Comparison of ENCODE assay signal across 2 cellular contexts in genomic region chr10:15267496-15267895, GRCh38.
TF ChIP-seq lines count a peak whose summit lies in the region.

No MANE protein-coding gene starts in this region.

TF ChIP-seq in SK-N-SH treated with all-trans-retinoic acid at 6 μM for 48 hours, 23 proteins besides CTCF, POLR2A, EP300 and RAD21 (continued from another document):
- TF ChIP-seq POU6F1 (CRISPR knock-in tag; IDR thresholded peaks at IDR 0.05; ENCODE audit: borderline replicate concordance, low read depth) (no peak), ARNTL (CRISPR knock-in tag; IDR thresholded peaks at IDR 0.05; ENCODE audit: borderline replicate concordance, low read depth) (no peak), CSDC2 (CRISPR knock-in tag; IDR thresholded peaks at IDR 0.05) (no peak), PPARA (CRISPR knock-in tag; IDR thresholded peaks at IDR 0.05; ENCODE audit: borderline replicate concordance) (no peak), TCF4 (CRISPR knock-in tag; IDR thresholded peaks at IDR 0.05; ENCODE audit: borderline replicate concordance) (no peak), GLIS3 (CRISPR knock-in tag; IDR thresholded peaks at IDR 0.05) (no peak), ZFP3 (CRISPR knock-in tag; IDR thresholded peaks at IDR 0.05) (no peak)

TF ChIP-seq in SK-N-SH, 30 proteins besides CTCF, POLR2A, EP300 and RAD21 (continued from another document):
- TF ChIP-seq, protein P1, sequence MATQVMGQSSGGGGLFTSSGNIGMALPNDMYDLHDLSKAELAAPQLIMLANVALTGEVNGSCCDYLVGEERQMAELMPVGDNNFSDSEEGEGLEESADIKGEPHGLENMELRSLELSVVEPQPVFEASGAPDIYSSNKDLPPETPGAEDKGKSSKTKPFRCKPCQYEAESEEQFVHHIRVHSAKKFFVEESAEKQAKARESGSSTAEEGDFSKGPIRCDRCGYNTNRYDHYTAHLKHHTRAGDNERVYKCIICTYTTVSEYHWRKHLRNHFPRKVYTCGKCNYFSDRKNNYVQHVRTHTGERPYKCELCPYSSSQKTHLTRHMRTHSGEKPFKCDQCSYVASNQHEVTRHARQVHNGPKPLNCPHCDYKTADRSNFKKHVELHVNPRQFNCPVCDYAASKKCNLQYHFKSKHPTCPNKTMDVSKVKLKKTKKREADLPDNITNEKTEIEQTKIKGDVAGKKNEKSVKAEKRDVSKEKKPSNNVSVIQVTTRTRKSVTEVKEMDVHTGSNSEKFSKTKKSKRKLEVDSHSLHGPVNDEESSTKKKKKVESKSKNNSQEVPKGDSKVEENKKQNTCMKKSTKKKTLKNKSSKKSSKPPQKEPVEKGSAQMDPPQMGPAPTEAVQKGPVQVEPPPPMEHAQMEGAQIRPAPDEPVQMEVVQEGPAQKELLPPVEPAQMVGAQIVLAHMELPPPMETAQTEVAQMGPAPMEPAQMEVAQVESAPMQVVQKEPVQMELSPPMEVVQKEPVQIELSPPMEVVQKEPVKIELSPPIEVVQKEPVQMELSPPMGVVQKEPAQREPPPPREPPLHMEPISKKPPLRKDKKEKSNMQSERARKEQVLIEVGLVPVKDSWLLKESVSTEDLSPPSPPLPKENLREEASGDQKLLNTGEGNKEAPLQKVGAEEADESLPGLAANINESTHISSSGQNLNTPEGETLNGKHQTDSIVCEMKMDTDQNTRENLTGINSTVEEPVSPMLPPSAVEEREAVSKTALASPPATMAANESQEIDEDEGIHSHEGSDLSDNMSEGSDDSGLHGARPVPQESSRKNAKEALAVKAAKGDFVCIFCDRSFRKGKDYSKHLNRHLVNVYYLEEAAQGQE (IDR thresholded peaks at IDR 0.05; ENCODE audit: low read depth, low read length) = no peak
- TF ChIP-seq GATA2 (CRISPR knock-in tag; IDR thresholded peaks at IDR 0.05) = no peak
- no peak for TF ChIP-seq SIN3A (IDR thresholded peaks at IDR 0.05; ENCODE audit: borderline replicate concordance, low read depth, low read length)
- TF ChIP-seq TEAD4 (IDR thresholded peaks at IDR 0.05; ENCODE audit: borderline replicate concordance, insufficient read depth) = no peak
- TF ChIP-seq EZH2phosphoT487 (IDR thresholded peaks at IDR 0.05; ENCODE audit: borderline replicate concordance, low read depth) = no peak
- no peak for TF ChIP-seq RFX5 (IDR thresholded peaks at IDR 0.05; ENCODE audit: low read length)
- no peak for TF ChIP-seq ELF1 (IDR thresholded peaks at IDR 0.05)
- TF ChIP-seq, protein P2, sequence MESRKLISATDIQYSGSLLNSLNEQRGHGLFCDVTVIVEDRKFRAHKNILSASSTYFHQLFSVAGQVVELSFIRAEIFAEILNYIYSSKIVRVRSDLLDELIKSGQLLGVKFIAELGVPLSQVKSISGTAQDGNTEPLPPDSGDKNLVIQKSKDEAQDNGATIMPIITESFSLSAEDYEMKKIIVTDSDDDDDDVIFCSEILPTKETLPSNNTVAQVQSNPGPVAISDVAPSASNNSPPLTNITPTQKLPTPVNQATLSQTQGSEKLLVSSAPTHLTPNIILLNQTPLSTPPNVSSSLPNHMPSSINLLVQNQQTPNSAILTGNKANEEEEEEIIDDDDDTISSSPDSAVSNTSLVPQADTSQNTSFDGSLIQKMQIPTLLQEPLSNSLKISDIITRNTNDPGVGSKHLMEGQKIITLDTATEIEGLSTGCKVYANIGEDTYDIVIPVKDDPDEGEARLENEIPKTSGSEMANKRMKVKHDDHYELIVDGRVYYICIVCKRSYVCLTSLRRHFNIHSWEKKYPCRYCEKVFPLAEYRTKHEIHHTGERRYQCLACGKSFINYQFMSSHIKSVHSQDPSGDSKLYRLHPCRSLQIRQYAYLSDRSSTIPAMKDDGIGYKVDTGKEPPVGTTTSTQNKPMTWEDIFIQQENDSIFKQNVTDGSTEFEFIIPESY (IDR thresholded peaks at IDR 0.05; ENCODE audit: borderline replicate concordance, low read depth) = no peak
- no peak for TF ChIP-seq YY1 (IDR thresholded peaks at IDR 0.05; ENCODE audit: low read depth)
- no peak for TF ChIP-seq POLR2AphosphoS5 (IDR thresholded peaks at IDR 0.05; ENCODE audit: low read depth, low read length)
- TF ChIP-seq MEF2A (IDR thresholded peaks at IDR 0.05; ENCODE audit: borderline replicate concordance, low read depth) = no peak
- no peak for TF ChIP-seq MAX (IDR thresholded peaks at IDR 0.05; ENCODE audit: low read depth)
TF ChIP-seq in SK-N-SH: peak in this region for 0.
